Comparison of ENCODE assay signal across 25 cellular contexts in the genomic region with DNA sequence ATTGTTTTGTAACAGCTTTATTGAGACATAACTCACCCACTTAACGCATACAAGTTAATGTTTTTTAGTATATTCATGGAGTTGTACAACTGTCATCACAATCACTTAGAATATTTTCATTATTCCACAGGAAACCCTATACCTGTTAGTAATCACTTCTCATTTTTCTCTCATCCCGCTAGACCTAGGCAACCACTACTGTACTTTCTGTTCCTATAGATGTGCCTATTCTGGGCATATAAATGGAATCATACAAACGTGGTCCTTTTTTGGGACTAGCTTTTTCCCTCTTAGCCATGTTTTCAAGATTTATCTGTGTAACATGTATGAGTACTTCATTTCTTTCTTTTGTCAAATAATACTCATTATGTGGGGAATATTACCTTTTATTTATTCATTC. TPM values are rescaled to one million over a fixed set of nuclear protein-coding genes. Genes with fewer than 3 reads are reported as not detected.
DNase-seq lines count a peak whose midpoint lies in the region; ATAC-seq, FAIRE-seq and TF ChIP-seq lines count a peak whose summit lies in the region.
"Had no signal": no experiment of that assay in that cellular context is flagged by ENCODE, and none has a peak within 500 bp of the region (broad histone marks: within the 10 kb centered on the region; RNA-seq: fewer than 3 reads in every experiment).

No MANE protein-coding gene starts in this region.

- TF ChIP-seq CTCF in OCI-LY7 (conservative IDR thresholded peaks at IDR 0.05; ENCODE audit: low read length): no peak
- no peak for TF ChIP-seq CTCF in SK-N-SH (IDR thresholded peaks at IDR 0.05)

- H3K9me2 ChIP-seq in OCI-LY7 (ENCODE audit: insufficient read depth, low read length): no peaks in the 10 kb centered on the region
- H3K9me2 ChIP-seq in SK-N-SH: no peaks in the 10 kb centered on the region

- peak overlapping the region; percentile 14; the same call in 1 of the 2 replicates for H3K4me2 ChIP-seq in BLaER1
- peak overlapping the region; percentile 30; the same call in 1 of the 2 replicates for H3K4me2 ChIP-seq in OCI-LY7 (ENCODE audit: low read length)
- no peak overlapping the region for H3K4me2 ChIP-seq in SK-N-SH
- H3K4me2 ChIP-seq: A549 had no signal

- TF ChIP-seq RAD21 in SK-N-SH (IDR thresholded peaks at IDR 0.05; ENCODE audit: low read length): no peak

- no TSS peak for BruUV-seq in OCI-LY7 (replicated peaks; lab: Mats Ljungman, UMichigan)

- TF ChIP-seq POLR2A in GM12891 (IDR thresholded peaks at IDR 0.05; ENCODE audit: low read depth, low read length): no peak

- WGBS in SK-N-SH (ENCODE audit: low lambda C conversion rate): 83% methylated on average over 3 of the region's 3 CpGs

- H3K27me3 ChIP-seq in BLaER1: no peaks in the 10 kb centered on the region
- no peaks in the 10 kb centered on the region for H3K27me3 ChIP-seq in SK-N-SH (ENCODE audit: insufficient read depth)
- H3K27me3 ChIP-seq: MG63 had no signal

- H3K36me3 ChIP-seq in BLaER1 (peaks cover 32% of the 10 kb centered on the region), OCI-LY7 (ENCODE audit: insufficient read depth, low read length) (peaks cover 17% of the 10 kb centered on the region; the same call in 1 of the 2 replicates), SK-N-SH (replicated peaks in 1 of 2; ENCODE audit: control insufficient read depth in 1 of 2, insufficient read depth in 2 of 2, low read length in 1 of 2) (peaks cover 0 to 5% of the 10 kb centered on the region in 2 experiments)

- peaks cover 99% of the 10 kb centered on the region for H3K79me2 ChIP-seq in OCI-LY7 (ENCODE audit: insufficient read depth, low read depth, low read length)
- peaks cover 100% of the 10 kb centered on the region for H3K79me2 ChIP-seq in SK-N-SH (ENCODE audit: insufficient read depth)

- H3K4me1 ChIP-seq in BLaER1 (peaks cover 62% of the 10 kb centered on the region), OCI-LY7 (ENCODE audit: insufficient read depth, low read length, poor library complexity, severe bottlenecking) (peaks cover 53% of the 10 kb centered on the region), SK-N-SH (ENCODE audit: control insufficient read depth in 1 of 2, insufficient read depth in 2 of 2, low read depth in 1 of 2, low read length in 1 of 2) (peaks cover 3 to 9% of the 10 kb centered on the region in 2 experiments; a peak in 2 of 4 replicates)

- intact Hi-C loops in OCI-LY7 (cut with micrococcal nuclease; ENCODE audit: unreplicated experiment): loop anchor here (5.0 kb wide), 1 partner anchor 33 kb away; a partner anchor contains a TSS

- H2AFZ ChIP-seq in OCI-LY7 (ENCODE audit: low read length) (no peak overlapping the region), SK-N-SH (ENCODE audit: low read depth) (no peak overlapping the region)

- H3K4me1 Mint-ChIP-seq in memory B cell: peaks cover 52% of the 10 kb centered on the region

- H3K36me3 Mint-ChIP-seq in memory B cell: peaks cover 2% of the 10 kb centered on the region

- H4K20me1 ChIP-seq in BLaER1 (peaks cover 100% of the 10 kb centered on the region), OCI-LY7 (ENCODE audit: insufficient read depth, low read length) (peaks cover 56% of the 10 kb centered on the region), SK-N-SH (ENCODE audit: insufficient read depth) (peaks cover 96% of the 10 kb centered on the region)

- POLR2A ChIA-PET in OCI-LY7 (lab: Charles Lee) (interaction anchor here (1.1 kb wide), 1 partner anchor 27 kb away, joined by 5 read pairs; no protein-coding TSS in a partner anchor), SK-N-SH (lab: Yijun Ruan, JAX) (no interaction called here)

- no peaks in the 10 kb centered on the region for H3K9me3 Mint-ChIP-seq in memory B cell
- H3K9me3 Mint-ChIP-seq: T-cell had no signal

- H3K9me3 ChIP-seq in BLaER1 (peaks cover 17% of the 10 kb centered on the region), OCI-LY7 (ENCODE audit: low read length) (no peaks in the 10 kb centered on the region), SK-N-SH (no peaks in the 10 kb centered on the region)
- H3K9me3 ChIP-seq: A549, MG63 had no signal

- no peak for TF ChIP-seq EP300 in SK-N-SH (IDR thresholded peaks at IDR 0.05; ENCODE audit: borderline replicate concordance in 1 of 2, low read depth in 1 of 2, low read length in 1 of 2)

- no peak for FAIRE-seq in GM12891 (lab: Jason Lieb, UNC)
- FAIRE-seq: A549, H1, HTR-8/SVneo had no signal

- no peaks in the 10 kb centered on the region for H3K27me3 Mint-ChIP-seq in memory B cell
- H3K27me3 Mint-ChIP-seq: T-cell had no signal

- H3K27ac ChIP-seq in BLaER1: no peak overlapping the region
- peak overlapping the region; percentile 9 for H3K27ac ChIP-seq in OCI-LY7 (ENCODE audit: low read depth, low read length, poor library complexity, severe bottlenecking)
- no peak overlapping the region for H3K27ac ChIP-seq in SK-N-SH (ENCODE audit: low read depth in 2 of 2, low read length in 1 of 2)
- H3K27ac ChIP-seq: A549, SK-N-MC had no signal

- CTCF ChIA-PET in OCI-LY7 (lab: Charles Lee; ENCODE audit: unreplicated experiment) (no interaction called here), SK-N-SH (lab: Yijun Ruan, JAX) (interaction anchor here (0.7 to 1.0 kb wide), 2 partner anchors 9 to 14 kb away, joined by 3 to 4 read pairs; no protein-coding TSS in a partner anchor)

- peaks cover 3% of the 10 kb centered on the region for H3F3A ChIP-seq in SK-N-SH (replicated peaks; ENCODE audit: insufficient read depth)

- ATAC-seq in memory B cell (ENCODE audit: low read depth): peak; percentile 63
- ATAC-seq in GM21786 (IDR thresholded peaks at IDR 0.05; ENCODE audit: unreplicated experiment): no peak
- ATAC-seq: A549, T-cell had no signal

- H3K4me3 Mint-ChIP-seq in memory B cell: no peak overlapping the region

- no peak for DNase-seq in GM12891 (ENCODE audit: insufficient read length, low spot score)
- DNase-seq in OCI-LY7 (ENCODE audit: low spot score): no peak
- no peak for DNase-seq in memory B cell (ENCODE audit: low spot score in 2 of 2)
- DNase-seq in SK-N-SH: no peak
- DNase-seq in inferior parietal cortex (ENCODE audit: extremely low spot score): no peak
- DNase-seq: C1 segment of cervical spinal cord; DMS79; IMR-90; Kasumi-1; MG63; NCI-H1092; NCI-H1436 treated with DMSO at 0.1 percent for 48 hours; NCI-H2029 treated with DMSO at 0.1 percent for 48 hours; NCI-H510A; NCI-H748 treated with DMSO at 0.1 percent for 48 hours; NK-92 treated with Interleukin-12 subunit alpha and Interleukin-12 subunit beta, amount 100 ng/mL, for 24 hours; OCI-M1; SHP77; T-cell had no signal

- no peak overlapping the region for H3K4me3 ChIP-seq in BLaER1
- H3K4me3 ChIP-seq in OCI-LY7 (ENCODE audit: low read depth, low read length, poor library complexity, severe bottlenecking): no peak overlapping the region
- no peak overlapping the region for H3K4me3 ChIP-seq in SK-N-SH (ENCODE audit: low read depth in 2 of 2, low read length in 1 of 2)
- H3K4me3 ChIP-seq: A549, MG63, SK-N-MC had no signal

- peak overlapping the region; percentile 67 for H3K27ac Mint-ChIP-seq in memory B cell

- H3K9ac ChIP-seq in BLaER1: no peak overlapping the region
- no peak overlapping the region for H3K9ac ChIP-seq in SK-N-SH

TF ChIP-seq in GM12891, 5 proteins besides CTCF, POLR2A, EP300 and RAD21:
- TF ChIP-seq PAX5 (IDR thresholded peaks at IDR 0.05; ENCODE audit: insufficient read depth, low read length, severe bottlenecking): no peak
- no peak for TF ChIP-seq TAF1 (IDR thresholded peaks at IDR 0.05; ENCODE audit: low read depth, low read length)
- TF ChIP-seq POU2F2 (IDR thresholded peaks at IDR 0.05; ENCODE audit: low read depth, low read length): no peak
- TF ChIP-seq POLR2AphosphoS5 (IDR thresholded peaks at IDR 0.05; ENCODE audit: low read depth, low read length): no peak
- TF ChIP-seq SPI1 (IDR thresholded peaks at IDR 0.05; ENCODE audit: low read depth, low read length): peak; percentile 40

TF ChIP-seq in SK-N-SH, 30 proteins besides CTCF, POLR2A, EP300 and RAD21 (continues in another document):
- no peak for TF ChIP-seq CHD2 (IDR thresholded peaks at IDR 0.05; ENCODE audit: low read length, partially characterized antibody)
- no peak for TF ChIP-seq FOXM1 (IDR thresholded peaks at IDR 0.05; ENCODE audit: low read depth)
- TF ChIP-seq, protein P1, sequence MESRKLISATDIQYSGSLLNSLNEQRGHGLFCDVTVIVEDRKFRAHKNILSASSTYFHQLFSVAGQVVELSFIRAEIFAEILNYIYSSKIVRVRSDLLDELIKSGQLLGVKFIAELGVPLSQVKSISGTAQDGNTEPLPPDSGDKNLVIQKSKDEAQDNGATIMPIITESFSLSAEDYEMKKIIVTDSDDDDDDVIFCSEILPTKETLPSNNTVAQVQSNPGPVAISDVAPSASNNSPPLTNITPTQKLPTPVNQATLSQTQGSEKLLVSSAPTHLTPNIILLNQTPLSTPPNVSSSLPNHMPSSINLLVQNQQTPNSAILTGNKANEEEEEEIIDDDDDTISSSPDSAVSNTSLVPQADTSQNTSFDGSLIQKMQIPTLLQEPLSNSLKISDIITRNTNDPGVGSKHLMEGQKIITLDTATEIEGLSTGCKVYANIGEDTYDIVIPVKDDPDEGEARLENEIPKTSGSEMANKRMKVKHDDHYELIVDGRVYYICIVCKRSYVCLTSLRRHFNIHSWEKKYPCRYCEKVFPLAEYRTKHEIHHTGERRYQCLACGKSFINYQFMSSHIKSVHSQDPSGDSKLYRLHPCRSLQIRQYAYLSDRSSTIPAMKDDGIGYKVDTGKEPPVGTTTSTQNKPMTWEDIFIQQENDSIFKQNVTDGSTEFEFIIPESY (IDR thresholded peaks at IDR 0.05; ENCODE audit: borderline replicate concordance, low read depth): no peak
- TF ChIP-seq, protein P2, sequence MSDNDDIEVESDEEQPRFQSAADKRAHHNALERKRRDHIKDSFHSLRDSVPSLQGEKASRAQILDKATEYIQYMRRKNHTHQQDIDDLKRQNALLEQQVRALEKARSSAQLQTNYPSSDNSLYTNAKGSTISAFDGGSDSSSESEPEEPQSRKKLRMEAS (IDR thresholded peaks at IDR 0.05; ENCODE audit: low read depth): no peak
- no peak for TF ChIP-seq GATA2 (CRISPR knock-in tag; IDR thresholded peaks at IDR 0.05)
- TF ChIP-seq NFIC (IDR thresholded peaks at IDR 0.05; ENCODE audit: borderline replicate concordance): no peak
- TF ChIP-seq RXRA (IDR thresholded peaks at IDR 0.05; ENCODE audit: borderline replicate concordance, low read depth): no peak
- TF ChIP-seq FOSL2 (IDR thresholded peaks at IDR 0.05; ENCODE audit: borderline replicate concordance, low read depth): no peak
- no peak for TF ChIP-seq NRF1 (IDR thresholded peaks at IDR 0.05; ENCODE audit: low read depth, low read length)

RNA-seq across cellular contexts. Expression of a gene that starts 34.8 kb away (rescaled TPM):
- polyA plus RNA-seq in GM12891 (2012; ENCODE audit: low read depth, missing spikeins): 31.2 TPM
- total RNA-seq in OCI-LY7 (2014; rRNA removed; shearing (Covaris generic)): 151 and 166 TPM in 2 replicates
- total RNA-seq in OCI-LY7 (2022): 122 and 132 TPM in 2 replicates
- polyA plus RNA-seq in SK-N-SH (2012; rRNA removed): 28.1 and 28.9 TPM in 2 replicates
- 27.6 and 28.2 TPM in 2 replicates for polyA plus RNA-seq in SK-N-SH (2012; cell fraction: cytosol; rRNA removed)
- polyA plus RNA-seq in SK-N-SH (2012; cell fraction: nucleus; rRNA removed): 74.5 and 86.7 TPM in 2 replicates
